ENCODE assay signal across 19 cellular contexts in genomic region chr4:138673053-138673452, GRCh38.
DNase-seq lines count a peak whose midpoint lies in the region; ATAC-seq and TF ChIP-seq lines count a peak whose summit lies in the region.
"Had no signal": no experiment of that assay in that cellular context is flagged by ENCODE, and none has a peak within 500 bp of the region (broad histone marks: within the 10 kb centered on the region; RNA-seq: fewer than 3 reads in every experiment).

No MANE protein-coding gene starts in this region.

- intact Hi-C loops in sciatic nerve (cut with DNase I) (loop anchor here (10.0 kb wide), 1 partner anchor 1418 kb away; no protein-coding TSS in a partner anchor), posterior cingulate gyrus (cut with DNase I) (no loop called here)

- peaks cover 27% of the 10 kb centered on the region for H3K4me1 Mint-ChIP-seq in endodermal cell
- H3K4me1 Mint-ChIP-seq: activated CD4-positive, alpha-beta T cell treated with anti-CD3 and anti-CD28 coated beads, Interleukin-2, amount 10 ng/mL, durations not matched to agents 24 days and 14 days; activated naive CD4-positive, alpha-beta T cell treated with anti-CD3 and anti-CD28 coated beads, Interleukin-2, amount 50 U/mL, for 24 hours had no signal

- no peak for DNase-seq in endodermal cell
- DNase-seq in sciatic nerve (ENCODE audit: low spot score), result no peak
- DNase-seq in NCI-H1436 treated with DMSO at 0.1 percent for 48 hours (lab: John Stamatoyannopoulos, UW), result no peak
- no peak for DNase-seq in posterior cingulate gyrus
- no peak for DNase-seq in stimulated activated CD4-positive, alpha-beta T cell treated with anti-CD3 and anti-CD28 coated beads, Interleukin-2, amount 100 ng/mL, for 48 hours
- DNase-seq in SW 1271 (lab: John Stamatoyannopoulos, UW), result no peak
- DNase-seq: activated CD4-positive, alpha-beta T cell treated with anti-CD3 and anti-CD28 coated beads, Interleukin-2, amount 10 ng/mL, durations not matched to agents 24 days and 14 days; BE2C; DMS 273 treated with DMSO at 0.1 percent for 48 hours; left colon; NCI-H2029; NCI-H524 treated with DMSO at 0.1 percent for 48 hours; T1000; transverse colon had no signal

- H3K27ac Mint-ChIP-seq in endodermal cell, result no peak overlapping the region
- H3K27ac Mint-ChIP-seq: activated CD4-positive, alpha-beta T cell treated with anti-CD3 and anti-CD28 coated beads, Interleukin-2, amount 10 ng/mL, durations not matched to agents 24 days and 14 days; activated naive CD4-positive, alpha-beta T cell treated with anti-CD3 and anti-CD28 coated beads, Interleukin-2, amount 50 U/mL, for 24 hours had no signal

- no peaks in the 10 kb centered on the region for H3K36me3 ChIP-seq in endodermal cell (ENCODE audit: control insufficient read depth, insufficient read depth, low read length)
- H3K36me3 ChIP-seq: BE2C, transverse colon had no signal

- WGBS in endodermal cell (ENCODE audit: insufficient coverage in 1 of 2, insufficient read length in 1 of 2), 2 experiments, result 57 to 84% methylated on average over 4 to 10 of the region's 10 CpGs

- H3K27ac ChIP-seq in endodermal cell (ENCODE audit: low read depth, low read length), result peak overlapping the region; percentile 27
- H3K27ac ChIP-seq: skin epidermis, transverse colon had no signal

- ATAC-seq in GM19025 (IDR thresholded peaks at IDR 0.05; ENCODE audit: low read depth, unreplicated experiment) (peak; percentile 39), HG02885 (IDR thresholded peaks at IDR 0.05; ENCODE audit: poor library complexity, unreplicated experiment) (peak; percentile 35), sciatic nerve (peak; percentile 31)
- ATAC-seq: left colon had no signal

- TF ChIP-seq CTCF in endodermal cell (conservative IDR thresholded peaks at IDR 0.05), result no peak

- no peak overlapping the region for H3K4me3 ChIP-seq in endodermal cell (ENCODE audit: low read length)
- H3K4me3 ChIP-seq: skin epidermis, transverse colon had no signal

- no peak overlapping the region for H3K9ac ChIP-seq in endodermal cell (ENCODE audit: extremely low read depth, low read length, poor library complexity, severe bottlenecking)

- H3K9me3 Mint-ChIP-seq in endodermal cell, result no peaks in the 10 kb centered on the region
- H3K9me3 Mint-ChIP-seq: activated CD4-positive, alpha-beta T cell treated with anti-CD3 and anti-CD28 coated beads, Interleukin-2, amount 10 ng/mL, durations not matched to agents 24 days and 14 days; activated naive CD4-positive, alpha-beta T cell treated with anti-CD3 and anti-CD28 coated beads, Interleukin-2, amount 50 U/mL, for 24 hours; brain had no signal

- no peak overlapping the region for H3K4me3 Mint-ChIP-seq in endodermal cell
- H3K4me3 Mint-ChIP-seq: activated CD4-positive, alpha-beta T cell treated with anti-CD3 and anti-CD28 coated beads, Interleukin-2, amount 10 ng/mL, durations not matched to agents 24 days and 14 days; activated naive CD4-positive, alpha-beta T cell treated with anti-CD3 and anti-CD28 coated beads, Interleukin-2, amount 50 U/mL, for 24 hours; brain had no signal

- H3K27me3 Mint-ChIP-seq in endodermal cell (ENCODE audit: insufficient read depth), result peaks cover 3% of the 10 kb centered on the region
- H3K27me3 Mint-ChIP-seq: activated naive CD4-positive, alpha-beta T cell treated with anti-CD3 and anti-CD28 coated beads, Interleukin-2, amount 50 U/mL, for 24 hours; brain had no signal

- H3K9me3 ChIP-seq in endodermal cell (ENCODE audit: control insufficient read depth, low read length), result no peaks in the 10 kb centered on the region
- H3K9me3 ChIP-seq: BE2C, transverse colon had no signal

- H3K4me1 ChIP-seq in endodermal cell (ENCODE audit: control insufficient read depth, insufficient read depth, low read length), result no peaks in the 10 kb centered on the region
- H3K4me1 ChIP-seq: BE2C, transverse colon had no signal

- H3K27me3 ChIP-seq in endodermal cell (ENCODE audit: control insufficient read depth, insufficient read depth, low read length, poor library complexity, severe bottlenecking), result no peaks in the 10 kb centered on the region
- H3K27me3 ChIP-seq: BE2C, transverse colon had no signal

- H3K36me3 Mint-ChIP-seq in endodermal cell (ENCODE audit: low read depth), result no peaks in the 10 kb centered on the region
- H3K36me3 Mint-ChIP-seq: activated naive CD4-positive, alpha-beta T cell treated with anti-CD3 and anti-CD28 coated beads, Interleukin-2, amount 50 U/mL, for 24 hours; brain had no signal
